In the genomic region with DNA sequence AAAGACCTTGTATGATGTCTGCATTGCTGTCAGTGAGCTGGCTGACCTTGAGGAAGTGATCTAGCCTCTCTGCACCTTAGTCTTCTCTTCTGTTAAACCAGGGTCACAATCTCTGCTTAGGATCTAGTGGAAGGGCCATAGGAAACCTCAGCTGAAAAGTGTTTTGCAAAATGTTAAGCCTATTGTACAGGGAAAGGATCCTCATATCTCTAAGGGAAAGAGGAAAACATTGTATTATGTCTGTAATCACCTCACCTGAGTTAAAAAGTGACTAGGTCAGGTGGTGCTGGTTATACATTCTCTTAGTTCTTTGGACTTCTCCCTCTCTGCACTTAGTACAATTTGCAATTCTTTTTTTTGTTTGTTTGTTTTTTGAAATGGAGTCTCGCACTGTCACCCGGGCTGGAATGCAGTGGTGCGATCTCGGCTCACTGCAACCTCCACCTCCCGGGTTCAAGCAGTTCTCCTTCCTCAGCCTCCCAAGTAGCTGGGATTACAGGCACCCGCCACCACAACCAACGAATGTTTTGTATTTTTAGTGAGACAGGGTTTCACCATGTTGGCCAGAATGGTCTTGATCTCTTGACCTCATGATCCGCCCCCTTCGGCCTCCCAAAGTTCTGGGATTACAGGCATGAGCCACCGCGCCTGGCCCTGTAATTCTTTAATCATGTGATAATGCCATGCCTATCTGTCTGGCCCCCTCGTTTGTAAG, we compare ENCODE assay signal across 1 cellular context.
TF ChIP-seq lines count a peak whose summit lies in the region.

No MANE protein-coding gene starts in this region.

TF ChIP-seq in K562, 482 proteins besides CTCF, POLR2A, EP300 and RAD21:
- TF ChIP-seq ZNF766 (CRISPR knock-in tag; conservative IDR thresholded peaks at IDR 0.05) = peak; percentile 51; the same call in 1 of the 2 replicates
- peak; percentile 24; the same call in 1 of the 2 replicates for TF ChIP-seq ESRRA (IDR thresholded peaks at IDR 0.05; ENCODE audit: borderline replicate concordance, low read depth)
- TF ChIP-seq, protein P1, sequence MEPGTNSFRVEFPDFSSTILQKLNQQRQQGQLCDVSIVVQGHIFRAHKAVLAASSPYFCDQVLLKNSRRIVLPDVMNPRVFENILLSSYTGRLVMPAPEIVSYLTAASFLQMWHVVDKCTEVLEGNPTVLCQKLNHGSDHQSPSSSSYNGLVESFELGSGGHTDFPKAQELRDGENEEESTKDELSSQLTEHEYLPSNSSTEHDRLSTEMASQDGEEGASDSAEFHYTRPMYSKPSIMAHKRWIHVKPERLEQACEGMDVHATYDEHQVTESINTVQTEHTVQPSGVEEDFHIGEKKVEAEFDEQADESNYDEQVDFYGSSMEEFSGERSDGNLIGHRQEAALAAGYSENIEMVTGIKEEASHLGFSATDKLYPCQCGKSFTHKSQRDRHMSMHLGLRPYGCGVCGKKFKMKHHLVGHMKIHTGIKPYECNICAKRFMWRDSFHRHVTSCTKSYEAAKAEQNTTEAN (CRISPR knock-in tag; IDR thresholded peaks at IDR 0.05) = no peak
- no peak for TF ChIP-seq ZNF780A (CRISPR knock-in tag; IDR thresholded peaks at IDR 0.05)
- no peak for TF ChIP-seq NCOA6 (IDR thresholded peaks at IDR 0.05)
- peak; percentile 42 for TF ChIP-seq HMBOX1 (IDR thresholded peaks at IDR 0.05)
- no peak for TF ChIP-seq NFATC3 (IDR thresholded peaks at IDR 0.05)
- no peak for TF ChIP-seq TFAM (CRISPR knock-in tag; conservative IDR thresholded peaks at IDR 0.05)
- TF ChIP-seq MCM3 (IDR thresholded peaks at IDR 0.05) = no peak
- TF ChIP-seq SIN3A (IDR thresholded peaks at IDR 0.05; ENCODE audit: borderline replicate concordance in 2 of 2, control insufficient read depth in 1 of 2, low read depth in 2 of 2, low read length in 2 of 2) = no peak
- no peak for TF ChIP-seq ZNF197 (CRISPR knock-in tag; IDR thresholded peaks at IDR 0.05; ENCODE audit: low read depth)
